In the genomic region with DNA sequence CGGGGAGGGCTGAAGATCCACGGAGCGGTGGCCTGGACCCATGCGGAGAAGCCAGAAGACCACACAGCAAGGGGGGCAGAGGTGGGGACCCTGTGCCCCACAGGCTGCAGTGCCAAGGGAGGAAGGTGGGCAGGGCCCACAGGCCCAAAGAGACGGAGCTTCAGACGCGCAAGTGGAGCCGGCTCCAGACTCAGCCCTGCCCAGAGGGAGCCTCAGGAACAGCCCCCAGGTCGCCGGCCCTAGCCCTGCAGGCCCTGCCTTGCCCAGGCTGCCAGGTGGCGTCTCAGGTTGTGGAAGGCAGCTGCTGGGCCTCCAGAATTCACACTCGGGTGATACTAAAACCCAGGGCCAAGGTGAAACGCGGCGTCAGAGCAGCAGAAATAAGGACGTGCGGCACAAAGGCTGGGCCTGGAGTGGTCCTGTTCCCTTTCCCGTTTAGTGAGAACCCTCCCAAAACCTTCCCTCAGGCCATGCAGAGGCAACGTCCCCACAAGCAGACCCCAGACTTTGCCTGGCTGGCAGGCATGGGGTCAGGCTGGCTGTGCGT, we compare ENCODE assay signal across 18 cellular contexts. TPM values are rescaled to one million over a fixed set of nuclear protein-coding genes. Genes with fewer than 3 reads are reported as not detected.
A peak's percentile ranks its signal among the peaks of the same experiment; 100 is the strongest.
DNase-seq lines count a peak whose midpoint lies in the region; ATAC-seq and TF ChIP-seq lines count a peak whose summit lies in the region.
"Had no signal": no experiment of that assay in that cellular context is flagged by ENCODE, and none has a peak within 500 bp of the region (broad histone marks: within the 10 kb centered on the region; RNA-seq: fewer than 3 reads in every experiment).

No MANE protein-coding gene starts in this region.

- H3K36me3 ChIP-seq in BLaER1 (peaks cover 88% of the 10 kb centered on the region), GM23338 (ENCODE audit: insufficient read depth) (no peaks in the 10 kb centered on the region)

- H3K4me2 ChIP-seq in BLaER1: peak overlapping the region; percentile 76
- H3K4me2 ChIP-seq in GM23338: no peak overlapping the region

- H3K4me3 Mint-ChIP-seq in GM23338 (no peak overlapping the region), naive B cell (peak overlapping the region in 2 of 8 donors; percentile 29 to 59)
- no peak overlapping the region for H3K4me3 Mint-ChIP-seq in activated naive CD8-positive, alpha-beta T cell treated with anti-CD3 and anti-CD28 coated beads, Interleukin-2, amount 50 U/mL, for 24 hours
- H3K4me3 Mint-ChIP-seq: activated T-helper 1 cell treated with anti-CD3 and anti-CD28 coated beads, Interleukin-12 subunit alpha, Interleukin-12 subunit beta, Interleukin-2, Interleukin-4 antibody, amounts not matched to agents 30 ng/mL and 10 ng/mL and 1 ng/mL, durations not matched to agents 14 hours and 24 hours and 36 hours; brain; HFFc6 had no signal

- H4K20me1 ChIP-seq in BLaER1: peaks cover 97% of the 10 kb centered on the region
- no peaks in the 10 kb centered on the region for H4K20me1 ChIP-seq in GM23338 (replicated peaks; ENCODE audit: insufficient read depth)

- H3K4me1 ChIP-seq in BLaER1 (peaks cover 35% of the 10 kb centered on the region), GM23338 (ENCODE audit: insufficient read depth) (no peaks in the 10 kb centered on the region)

- TF ChIP-seq CTCF in GM23338 (conservative IDR thresholded peaks at IDR 0.05; ENCODE audit: low read depth in 2 of 2): no peak

- H3K27me3 ChIP-seq in BLaER1 (no peaks in the 10 kb centered on the region), GM23338 (ENCODE audit: insufficient read depth) (no peaks in the 10 kb centered on the region)

- DNase-seq in GM23338 (ENCODE audit: low spot score) (no peak), naive B cell (no peak), germinal center (ENCODE audit: low spot score) (no peak), cortex of kidney (lab: John Stamatoyannopoulos, UW) (no peak)
- no peak for DNase-seq in activated naive CD8-positive, alpha-beta T cell treated with anti-CD3 and anti-CD28 coated beads, Interleukin-2, amount 50 U/mL, for 24 hours
- DNase-seq: DMS 273 treated with DMSO at 0.1 percent for 48 hours, HFFc6, hippocampal formation, KBM-7, left colon, NCI-H1048, NCI-H2171 had no signal

- H3K27ac ChIP-seq in BLaER1: no peak overlapping the region
- H3K27ac ChIP-seq in GM23338 (ENCODE audit: low read depth): no peak overlapping the region

- ATAC-seq in GM23338: peak; percentile 44
- ATAC-seq in activated naive CD8-positive, alpha-beta T cell treated with anti-CD3 and anti-CD28 coated beads, Interleukin-2, amount 50 U/mL, for 24 hours: no peak
- no peak for ATAC-seq in naive B cell (ENCODE audit: low read depth in 2 of 2)
- ATAC-seq in HG03571 (IDR thresholded peaks at IDR 0.05; ENCODE audit: unreplicated experiment): no peak
- no peak for ATAC-seq in HG02642 (IDR thresholded peaks at IDR 0.05; ENCODE audit: poor library complexity, unreplicated experiment)

- H3K9ac ChIP-seq in BLaER1: no peak overlapping the region

- H3K4me1 Mint-ChIP-seq in GM23338: peaks cover 18% of the 10 kb centered on the region
- H3K4me1 Mint-ChIP-seq in activated naive CD8-positive, alpha-beta T cell treated with anti-CD3 and anti-CD28 coated beads, Interleukin-2, amount 50 U/mL, for 24 hours: peaks cover 30% of the 10 kb centered on the region
- H3K4me1 Mint-ChIP-seq in naive B cell: peaks cover 30 to 34% (median 33%) of the 10 kb centered on the region in 3 donors

- H3K27ac Mint-ChIP-seq in GM23338: no peak overlapping the region
- peak overlapping the region; percentile 70 for H3K27ac Mint-ChIP-seq in activated naive CD8-positive, alpha-beta T cell treated with anti-CD3 and anti-CD28 coated beads, Interleukin-2, amount 50 U/mL, for 24 hours
- peak overlapping the region in 4 of 6 donors; percentile 36 to 95 (median 90) for H3K27ac Mint-ChIP-seq in naive B cell
- H3K27ac Mint-ChIP-seq: activated T-helper 1 cell treated with anti-CD3 and anti-CD28 coated beads, Interleukin-12 subunit alpha, Interleukin-12 subunit beta, Interleukin-2, Interleukin-4 antibody, amounts not matched to agents 30 ng/mL and 10 ng/mL and 1 ng/mL, durations not matched to agents 14 hours and 24 hours and 36 hours; HFFc6; progenitor cell of endocrine pancreas had no signal

- H3K36me3 Mint-ChIP-seq in GM23338 (ENCODE audit: low read depth) (peaks cover 3% of the 10 kb centered on the region; the same call in 2 of the 3 replicates), naive B cell (peaks cover 6 to 41% of the 10 kb centered on the region in 2 donors)
- H3K36me3 Mint-ChIP-seq in activated naive CD8-positive, alpha-beta T cell treated with anti-CD3 and anti-CD28 coated beads, Interleukin-2, amount 50 U/mL, for 24 hours (ENCODE audit: low read depth): peaks cover 24% of the 10 kb centered on the region

- H3K9me2 ChIP-seq in GM23338 (ENCODE audit: insufficient read depth): no peaks in the 10 kb centered on the region

- H2AFZ ChIP-seq in GM23338: no peak overlapping the region

- peaks cover 16% of the 10 kb centered on the region for H3K27me3 Mint-ChIP-seq in GM23338 (ENCODE audit: insufficient read depth, low read depth, poor library complexity)
- no peaks in the 10 kb centered on the region for H3K27me3 Mint-ChIP-seq in activated naive CD8-positive, alpha-beta T cell treated with anti-CD3 and anti-CD28 coated beads, Interleukin-2, amount 50 U/mL, for 24 hours
- H3K27me3 Mint-ChIP-seq in naive B cell: no peaks in the 10 kb centered on the region
- H3K27me3 Mint-ChIP-seq: brain, progenitor cell of endocrine pancreas had no signal

- H3K9me3 Mint-ChIP-seq in GM23338: peaks cover 9% of the 10 kb centered on the region
- H3K9me3 Mint-ChIP-seq in activated naive CD8-positive, alpha-beta T cell treated with anti-CD3 and anti-CD28 coated beads, Interleukin-2, amount 50 U/mL, for 24 hours: no peaks in the 10 kb centered on the region
- peaks cover 0 to 3% (median 0%) of the 10 kb centered on the region in 7 donors for H3K9me3 Mint-ChIP-seq in naive B cell

- peaks cover 39% of the 10 kb centered on the region for H3K9me3 ChIP-seq in BLaER1

- no peaks in the 10 kb centered on the region for H3F3A ChIP-seq in GM23338 (replicated peaks; ENCODE audit: low read depth)

- H3K79me2 ChIP-seq in GM23338 (replicated peaks; ENCODE audit: insufficient read depth): no peaks in the 10 kb centered on the region

- H3K4me3 ChIP-seq in BLaER1 (no peak overlapping the region), GM23338 (no peak overlapping the region)

TF ChIP-seq in GM23338, 12 proteins besides CTCF, POLR2A, EP300 and RAD21 (continues in another document):
- TF ChIP-seq, protein P1, sequence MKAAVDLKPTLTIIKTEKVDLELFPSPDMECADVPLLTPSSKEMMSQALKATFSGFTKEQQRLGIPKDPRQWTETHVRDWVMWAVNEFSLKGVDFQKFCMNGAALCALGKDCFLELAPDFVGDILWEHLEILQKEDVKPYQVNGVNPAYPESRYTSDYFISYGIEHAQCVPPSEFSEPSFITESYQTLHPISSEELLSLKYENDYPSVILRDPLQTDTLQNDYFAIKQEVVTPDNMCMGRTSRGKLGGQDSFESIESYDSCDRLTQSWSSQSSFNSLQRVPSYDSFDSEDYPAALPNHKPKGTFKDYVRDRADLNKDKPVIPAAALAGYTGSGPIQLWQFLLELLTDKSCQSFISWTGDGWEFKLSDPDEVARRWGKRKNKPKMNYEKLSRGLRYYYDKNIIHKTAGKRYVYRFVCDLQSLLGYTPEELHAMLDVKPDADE (IDR thresholded peaks at IDR 0.05): no peak
- TF ChIP-seq STAT1 (IDR thresholded peaks at IDR 0.05; ENCODE audit: unreplicated experiment): no peak
- no peak for TF ChIP-seq POLR2AphosphoS5 (IDR thresholded peaks at IDR 0.05; ENCODE audit: low read depth)
- no peak for TF ChIP-seq EZH2phosphoT487 (IDR thresholded peaks at IDR 0.05; ENCODE audit: unreplicated experiment)

RNA-seq across cellular contexts. Expression of a gene that starts 36.8 kb away (rescaled TPM):
- total RNA-seq in GM23338 (2014; rRNA removed; shearing (Covaris generic)): 10.9 and 18.1 TPM in 2 replicates
- polyA plus RNA-seq in GM23338 (2016; fragmentation: Nextera tagmentation; extraction: Ambion mirVana): 4.0 and 5.4 TPM in 2 replicates
- 10 to 100 TPM; 26.3 to 40.9 (median 34.5) TPM for polyA plus RNA-seq in naive B cell (ENCODE audit: low read depth in 6 of 6)

RNA-seq across cellular contexts. Expression of a gene that starts 49.8 kb away (rescaled TPM):
- total RNA-seq in GM23338 (2014; rRNA removed; shearing (Covaris generic)): 1.8 TPM in 1 of 2 replicates, not detected in the other
- 2.3 and 3.7 TPM in 2 replicates for polyA plus RNA-seq in GM23338 (2016; fragmentation: Nextera tagmentation; extraction: Ambion mirVana)
- polyA plus RNA-seq in naive B cell (ENCODE audit: low read depth in 6 of 6): 10 to 100 TPM in 1 of 6 donors, 1 to 10 TPM in 5; 1.8 to 10.5 (median 4.5) TPM
